In the genomic region with DNA sequence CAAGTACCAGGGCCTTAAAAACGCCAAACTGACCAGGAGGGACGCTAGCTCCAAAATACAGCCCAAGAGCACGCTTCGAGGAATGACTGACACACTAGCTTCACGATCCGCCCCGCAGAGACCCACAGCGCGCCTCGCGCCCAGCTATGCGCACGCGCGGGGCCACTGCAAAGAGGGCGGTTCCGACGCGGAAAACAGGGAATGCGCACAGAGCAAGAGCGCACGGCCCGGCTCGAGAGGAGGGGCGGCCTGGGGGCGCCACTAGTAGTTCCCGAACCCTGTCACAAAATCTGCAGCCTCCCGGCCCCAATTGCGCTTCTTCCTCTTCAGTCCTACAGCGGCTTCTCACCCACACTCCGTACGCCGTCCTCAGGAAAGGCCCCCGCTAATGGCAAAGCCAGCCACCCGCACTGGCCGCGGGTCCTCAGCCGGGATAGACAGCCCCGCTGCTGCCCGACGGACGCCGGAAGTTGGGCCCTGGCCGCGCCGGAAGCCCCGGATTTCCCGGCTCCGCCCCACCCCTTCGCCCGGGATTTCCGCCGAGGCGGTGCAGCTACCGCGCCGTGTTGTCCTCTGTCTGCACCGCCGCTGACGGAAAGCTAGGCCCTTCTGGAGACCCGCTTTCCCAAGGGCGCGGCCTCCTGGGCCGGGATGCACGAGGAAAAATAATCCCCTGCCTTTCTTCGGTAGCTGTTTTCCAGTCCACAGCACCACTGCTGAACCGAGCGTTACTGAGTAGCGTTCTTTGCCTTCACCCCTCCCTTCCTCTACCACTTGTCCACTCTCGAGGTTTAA, we compare ENCODE assay signal across 8 cellular contexts. TPM values are rescaled to one million over a fixed set of nuclear protein-coding genes. Genes with fewer than 3 reads are reported as not detected.
DNase-seq lines count a peak whose midpoint lies in the region; ATAC-seq and TF ChIP-seq lines count a peak whose summit lies in the region.

A gene with protein sequence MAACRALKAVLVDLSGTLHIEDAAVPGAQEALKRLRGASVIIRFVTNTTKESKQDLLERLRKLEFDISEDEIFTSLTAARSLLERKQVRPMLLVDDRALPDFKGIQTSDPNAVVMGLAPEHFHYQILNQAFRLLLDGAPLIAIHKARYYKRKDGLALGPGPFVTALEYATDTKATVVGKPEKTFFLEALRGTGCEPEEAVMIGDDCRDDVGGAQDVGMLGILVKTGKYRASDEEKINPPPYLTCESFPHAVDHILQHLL (minus strand): TSS at position 472 of the 795 bp plus-strand sequence. CDS start 14,061 bp downstream, outside the sequence.

- H3K4me1 Mint-ChIP-seq in activated T-cell treated with anti-CD3 and anti-CD28 coated beads, Interleukin-2, amount 50 U/mL, for 4 hours (ENCODE audit: low read depth), result peaks cover 48% of the 10 kb centered on the region

- peak within 1 kb of the TSS; percentile 97 for H3K4me3 Mint-ChIP-seq in activated T-cell treated with anti-CD3 and anti-CD28 coated beads, Interleukin-2, amount 50 U/mL, for 4 hours

- ATAC-seq in GM21515 (IDR thresholded peaks at IDR 0.05; ENCODE audit: unreplicated experiment) (peak; percentile 91), Panc1 (peak; percentile 99), esophagus mucosa (peak; percentile 91)
- peak; percentile 88 to 91 for ATAC-seq in activated T-cell treated with anti-CD3 and anti-CD28 coated beads, Interleukin-2, amount 50 U/mL, for 4 hours

- H3K4me1 ChIP-seq in Panc1 (ENCODE audit: control insufficient read depth, insufficient read depth, low read length) (no peaks in the 10 kb centered on the region; the same call in 1 of the 2 replicates), muscle layer of duodenum (ENCODE audit: control insufficient read depth in 1 of 2, insufficient read depth in 2 of 2, low read length in 2 of 2) (peaks cover 9 to 11% of the 10 kb centered on the region in 2 donors)

- peaks cover 4% of the 10 kb centered on the region for H3K36me3 ChIP-seq in Panc1 (ENCODE audit: control insufficient read depth, insufficient read depth, low read length)
- peaks cover 6 to 7% of the 10 kb centered on the region in 2 donors for H3K36me3 ChIP-seq in muscle layer of duodenum (ENCODE audit: control insufficient read depth in 1 of 2, insufficient read depth in 2 of 2, low read length in 2 of 2)

- no peaks in the 10 kb centered on the region for H3K9me3 ChIP-seq in Panc1 (ENCODE audit: control insufficient read depth, insufficient read depth, low read depth, low read length)
- no peaks in the 10 kb centered on the region for H3K9me3 ChIP-seq in muscle layer of duodenum (ENCODE audit: control insufficient read depth in 1 of 2, low read length in 2 of 2)

- H3K9me3 Mint-ChIP-seq in activated T-cell treated with anti-CD3 and anti-CD28 coated beads, Interleukin-2, amount 50 U/mL, for 4 hours, result no peaks in the 10 kb centered on the region

- H3K36me3 Mint-ChIP-seq in activated T-cell treated with anti-CD3 and anti-CD28 coated beads, Interleukin-2, amount 50 U/mL, for 4 hours (ENCODE audit: insufficient read depth), result peaks cover 13% of the 10 kb centered on the region

- H3K27ac ChIP-seq in Panc1 (ENCODE audit: low read length) (peak within 1 kb of the TSS; percentile 84), muscle layer of duodenum (ENCODE audit: low read length) (peak within 1 kb of the TSS; percentile 95)

- H3K27me3 ChIP-seq in Panc1 (ENCODE audit: control insufficient read depth, insufficient read depth, low read length) (no peaks in the 10 kb centered on the region), muscle layer of duodenum (ENCODE audit: low read depth, low read length) (no peaks in the 10 kb centered on the region)

- DNase-seq in DMS114 treated with DMSO at 0.1 percent for 48 hours (lab: John Stamatoyannopoulos, UW; ENCODE audit: unreplicated experiment), result peak; percentile 75
- DNase-seq in HuH-7 (ENCODE audit: low spot score), result peak; percentile 72
- DNase-seq in Panc1 (ENCODE audit: low read depth, low spot score), result peak; percentile 46
- peak; percentile 73 for DNase-seq in activated T-cell treated with anti-CD3 and anti-CD28 coated beads, Interleukin-2, amount 50 U/mL, for 4 hours
- peak; percentile 53 to 74 for DNase-seq in stimulated activated CD8-positive, alpha-beta memory T cell treated with anti-CD3 and anti-CD28 coated beads, Interleukin-7, amount 100 ng/mL, for 4 hours (ENCODE audit: low read depth in 2 of 2)

- in situ Hi-C loops in Panc1 (cut with HindIII; ENCODE audit: low pct_unique_long_range_greater_than_20kb, low sequenced_read_pairs), result no loop called here

- CTCF ChIA-PET in Panc1 (lab: Charles Lee), result no interaction called here

- intact Hi-C loops in Panc1 (cut with micrococcal nuclease; ENCODE audit: unreplicated experiment), result no loop called here

- no peaks in the 10 kb centered on the region for H3K27me3 Mint-ChIP-seq in activated T-cell treated with anti-CD3 and anti-CD28 coated beads, Interleukin-2, amount 50 U/mL, for 4 hours (ENCODE audit: low read depth)

- TF ChIP-seq CTCF in Panc1 (IDR thresholded peaks at IDR 0.05), result no peak

- POLR2A ChIA-PET in Panc1 (lab: Charles Lee), result no interaction called here

- H3K4me3 ChIP-seq in Panc1 (ENCODE audit: low read depth in 2 of 2, low read length in 2 of 2) (peak within 1 kb of the TSS; percentile 58 to 90), muscle layer of duodenum (ENCODE audit: low read depth in 1 of 2, low read length in 2 of 2) (peak within 1 kb of the TSS; percentile 86 to 95)

- BruUV-seq in Panc1 (replicated peaks; lab: Mats Ljungman, UMichigan), result no TSS peak

RNA-seq across cellular contexts. Expression of the gene that starts here (rescaled TPM):
- total RNA-seq in Panc1 (2021; ENCODE audit: unreplicated experiment), result 24.6 TPM
- polyA plus RNA-seq in Panc1 (2012; ENCODE audit: insufficient read length), result 5.6 TPM
- total RNA-seq in activated T-cell treated with anti-CD3 and anti-CD28 coated beads, Interleukin-2, amount 50 U/mL, for 4 hours, result 10 to 100 TPM; 14.8 to 28.8 (median 20.8) TPM
- total RNA-seq in esophagus mucosa, result 28.5 TPM

Comparison
In these comparisons a context has a peak if more than half of its experiments do, and no peak if none do; other contexts are left out.
1. Peak in every context shown above with its lines: DNase-seq, ATAC-seq, H3K4me3 ChIP-seq and H3K27ac ChIP-seq.